In genomic region chr2:118088051-118089014, GRCh38 we compare ENCODE assay signal across 8 cellular contexts. TPM values are rescaled to one million over a fixed set of nuclear protein-coding genes. Genes with fewer than 3 reads are reported as not detected.
DNase-seq lines count a peak whose midpoint lies in the region; ATAC-seq and TF ChIP-seq lines count a peak whose summit lies in the region.

Gene INSIG2 (plus strand): TSS chr2:118088471. CDS start chr2:118096557, 8,086 bp downstream.

- TF ChIP-seq CTCF in GM13977 (IDR thresholded peaks at IDR 0.05; ENCODE audit: extremely low read depth, insufficient read depth, missing control alignments) (no peak), right atrium auricular region (IDR thresholded peaks at IDR 0.05) (no peak), uterus (IDR thresholded peaks at IDR 0.05) (peak in 1 of 4 experiments; percentile 7)

- peaks cover 0 to 25% of the 10 kb centered on the region in 2 donors for H3K4me1 ChIP-seq in right atrium auricular region
- H3K4me1 ChIP-seq in uterus = peaks cover 4 to 8% of the 10 kb centered on the region in 2 donors

- H3K27ac ChIP-seq in right atrium auricular region (peak within 1 kb of the TSS; percentile 77), uterus (peak within 1 kb of the TSS; percentile 57 to 60)

- H3K27me3 Mint-ChIP-seq in T-helper 1 cell treated with Interleukin-12 subunit alpha and Interleukin-12 subunit beta and Interleukin-4 antibody, amounts not matched to agents 30 μg/mL and 1 μg/mL, for 36 hours (ENCODE audit: low read depth) = peaks cover 11% of the 10 kb centered on the region

- in situ Hi-C loops in GM13977 (cut with MboI; ENCODE audit: low pct_unique_long_range_greater_than_20kb, low sequenced_read_pairs, unreplicated experiment) = no loop called here

- intact Hi-C loops in uterus (cut with DNase I; ENCODE audit: low total_unique reads) = no loop called here

- DNase-seq in GM13977 (ENCODE audit: low spot score) = peak; percentile 87
- peak; percentile 92 for DNase-seq in NCI-H1694 (lab: John Stamatoyannopoulos, UW)
- DNase-seq in amygdala (lab: John Stamatoyannopoulos, UW) = peak; percentile 53 to 95 (median 90)
- DNase-seq in right atrium auricular region (ENCODE audit: low spot score) = peak; percentile 92
- peak; percentile 66 for DNase-seq in pulmonary artery endothelial cell (ENCODE audit: low read depth, low spot score)
- peak; percentile 88 to 92 for DNase-seq in uterus

- peak in 1 of 2 donors; percentile 35 for TF ChIP-seq POLR2A in uterus (IDR thresholded peaks at IDR 0.05)

- no peaks in the 10 kb centered on the region for H3K27me3 ChIP-seq in right atrium auricular region
- H3K27me3 ChIP-seq in uterus = no peaks in the 10 kb centered on the region

- H3K4me3 Mint-ChIP-seq in T-helper 1 cell treated with Interleukin-12 subunit alpha and Interleukin-12 subunit beta and Interleukin-4 antibody, amounts not matched to agents 30 μg/mL and 1 μg/mL, for 36 hours = peak within 1 kb of the TSS; percentile 92

- H3K36me3 Mint-ChIP-seq in T-helper 1 cell treated with Interleukin-12 subunit alpha and Interleukin-12 subunit beta and Interleukin-4 antibody, amounts not matched to agents 30 μg/mL and 1 μg/mL, for 36 hours (ENCODE audit: low read depth) = peaks cover 4% of the 10 kb centered on the region

- peak; percentile 92 for ATAC-seq in HG02884 (IDR thresholded peaks at IDR 0.05; ENCODE audit: unreplicated experiment)

- peaks cover 21% of the 10 kb centered on the region for H3K4me1 Mint-ChIP-seq in T-helper 1 cell treated with Interleukin-12 subunit alpha and Interleukin-12 subunit beta and Interleukin-4 antibody, amounts not matched to agents 30 μg/mL and 1 μg/mL, for 36 hours (ENCODE audit: low read depth)

- H3K36me3 ChIP-seq in right atrium auricular region (no peaks in the 10 kb centered on the region), uterus (no peaks in the 10 kb centered on the region)

- H3K9me3 Mint-ChIP-seq in T-helper 1 cell treated with Interleukin-12 subunit alpha and Interleukin-12 subunit beta and Interleukin-4 antibody, amounts not matched to agents 30 μg/mL and 1 μg/mL, for 36 hours = no peaks in the 10 kb centered on the region

- peak within 1 kb of the TSS; percentile 84 to 86 for H3K4me3 ChIP-seq in right atrium auricular region
- H3K4me3 ChIP-seq in uterus = peak within 1 kb of the TSS; percentile 63 to 65

- peak within 1 kb of the TSS; percentile 89 for H3K27ac Mint-ChIP-seq in T-helper 1 cell treated with Interleukin-12 subunit alpha and Interleukin-12 subunit beta and Interleukin-4 antibody, amounts not matched to agents 30 μg/mL and 1 μg/mL, for 36 hours

- no peaks in the 10 kb centered on the region for H3K9me3 ChIP-seq in right atrium auricular region
- no peaks in the 10 kb centered on the region for H3K9me3 ChIP-seq in uterus

RNA-seq across cellular contexts. Expression of gene INSIG2, which starts in this region (rescaled TPM):
- total RNA-seq in right atrium auricular region (10 to 100 TPM in 1 of 2 donors, 1 to 10 TPM in 1; 8.0 to 10.5 TPM), pulmonary artery endothelial cell (23.9 and 31.2 TPM in 2 replicates), uterus (10 to 100 TPM in 3 of 4 donors, 1 to 10 TPM in 1; 3.6 to 42.4 (median 25.8) TPM)

Comparison
In these comparisons a context has a peak if more than half of its experiments do, and no peak if none do; other contexts are left out.
1. Peak in every context shown above with its lines: DNase-seq, ATAC-seq, H3K4me3 ChIP-seq and H3K27ac ChIP-seq.